Comparison of ENCODE assay signal across 14 cellular contexts in the genomic region with DNA sequence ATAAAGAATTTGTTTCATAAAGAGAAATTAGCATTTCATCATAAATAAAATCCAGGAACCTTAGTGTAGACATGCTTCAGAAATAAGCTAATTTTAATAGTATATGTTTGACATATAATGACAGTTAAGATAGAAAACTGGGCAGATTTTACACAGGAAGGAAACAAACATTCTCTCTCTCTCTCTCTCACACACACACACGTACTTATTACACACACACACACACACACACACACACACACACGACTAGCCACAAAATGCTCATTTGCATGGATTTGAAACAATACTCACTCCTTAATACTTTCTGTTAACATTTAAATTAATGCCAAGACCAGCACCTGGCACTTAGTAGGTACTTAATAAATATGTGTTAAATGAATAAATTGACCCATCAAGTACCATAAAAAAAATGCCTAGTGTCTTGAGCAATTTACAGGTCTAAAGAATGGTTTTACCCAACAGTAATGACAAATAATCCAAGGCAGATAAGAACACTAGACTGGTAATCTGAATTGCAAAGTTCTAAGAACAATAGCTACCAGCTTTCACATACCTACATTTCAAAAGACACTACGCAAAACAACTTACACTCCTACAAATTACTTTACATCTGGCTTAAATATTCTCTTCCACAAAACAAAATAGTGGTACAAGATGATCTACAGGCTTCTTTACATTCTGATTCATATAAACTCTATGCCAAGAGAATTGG. TPM values are rescaled to one million over a fixed set of nuclear protein-coding genes. Genes with fewer than 3 reads are reported as not detected.
"Had no signal": no experiment of that assay in that cellular context is flagged by ENCODE, and none has a peak within 500 bp of the region (broad histone marks: within the 10 kb centered on the region; RNA-seq: fewer than 3 reads in every experiment).

No MANE protein-coding gene starts in this region.

- H3K9me3 ChIP-seq: mucosa of descending colon had no signal

- H3K27ac ChIP-seq: epithelial cell of prostate had no signal

- H3K9me3 Mint-ChIP-seq: activated naive CD8-positive, alpha-beta T cell treated with anti-CD3 and anti-CD28 coated beads, Interleukin-2, amount 50 U/mL, for 24 hours had no signal

- DNase-seq: activated CD4-positive, alpha-beta T cell treated with anti-CD3 and anti-CD28 coated beads, Interleukin-2, amount 10 ng/mL, durations not matched to agents 7 days and 5 days; activated CD8-positive, alpha-beta memory T cell treated with anti-CD3 and anti-CD28 coated beads for 24 hours; activated naive CD4-positive, alpha-beta T cell; activated naive CD8-positive, alpha-beta T cell treated with anti-CD3 and anti-CD28 coated beads, Interleukin-2, amount 50 U/mL, for 24 hours; aorta; dermis blood vessel endothelial cell; head of caudate nucleus; mucosa of descending colon; naive thymus-derived CD4-positive, alpha-beta T cell; stimulated activated CD4-positive, alpha-beta T cell treated with anti-CD3 and anti-CD28 coated beads, Interleukin-12 subunit alpha, Interleukin-12 subunit beta, amount 100 ng/mL, for 4 hours; stimulated activated CD4-positive, alpha-beta T cell treated with anti-CD3 and anti-CD28 coated beads, Interleukin-2, amount 100 ng/mL, for 24 hours had no signal

- H3K27ac Mint-ChIP-seq: activated CD4-positive, alpha-beta T cell treated with anti-CD3 and anti-CD28 coated beads, Interleukin-2, amount 10 ng/mL, durations not matched to agents 7 days and 5 days; activated naive CD8-positive, alpha-beta T cell treated with anti-CD3 and anti-CD28 coated beads, Interleukin-2, amount 50 U/mL, for 24 hours; naive thymus-derived CD4-positive, alpha-beta T cell; T-helper 1 cell treated with Interleukin-12 subunit alpha and Interleukin-12 subunit beta and Interleukin-4 antibody, amounts not matched to agents 30 μg/mL and 1 μg/mL, for 36 hours had no signal

- H3K4me3 Mint-ChIP-seq: activated CD4-positive, alpha-beta T cell treated with anti-CD3 and anti-CD28 coated beads, Interleukin-2, amount 10 ng/mL, durations not matched to agents 7 days and 5 days; activated naive CD8-positive, alpha-beta T cell treated with anti-CD3 and anti-CD28 coated beads, Interleukin-2, amount 50 U/mL, for 24 hours; T-helper 1 cell treated with Interleukin-12 subunit alpha and Interleukin-12 subunit beta and Interleukin-4 antibody, amounts not matched to agents 30 μg/mL and 1 μg/mL, for 36 hours had no signal

- H3K4me3 ChIP-seq: mucosa of descending colon had no signal

- ATAC-seq: activated naive CD8-positive, alpha-beta T cell treated with anti-CD3 and anti-CD28 coated beads, Interleukin-2, amount 50 U/mL, for 24 hours; left lobe of liver; mucosa of descending colon; naive thymus-derived CD4-positive, alpha-beta T cell had no signal

RNA-seq across cellular contexts. Expression of gene GALNT3, which starts 2.9 kb away (rescaled TPM):
- polyA plus RNA-seq: naive thymus-derived CD4-positive, alpha-beta T cell had no signal
